Comparison of ENCODE assay signal across 28 cellular contexts in genomic region chr20:11083841-11084240, GRCh38.
"Had no signal": no experiment of that assay in that cellular context is flagged by ENCODE, and none has a peak within 500 bp of the region (broad histone marks: within the 10 kb centered on the region; RNA-seq: fewer than 3 reads in every experiment).

No MANE protein-coding gene starts in this region.

- H3K36me3 ChIP-seq: gastroesophageal sphincter, left ventricle myocardium inferior, neutrophil, prostate gland, sigmoid colon, stomach, thyroid gland, upper lobe of left lung had no signal

- H3K27me3 ChIP-seq: gastroesophageal sphincter, neutrophil, sigmoid colon, stomach, thyroid gland, upper lobe of left lung had no signal

- H3K27ac ChIP-seq: gastroesophageal sphincter, left ventricle myocardium inferior, neutrophil, prostate gland, sigmoid colon, stomach, thyroid gland, upper lobe of left lung had no signal

- H3K9me3 ChIP-seq: gastroesophageal sphincter, left ventricle myocardium inferior, neutrophil, prostate gland, sigmoid colon, stomach, thyroid gland, upper lobe of left lung had no signal

- H3K36me3 Mint-ChIP-seq: activated naive CD8-positive, alpha-beta T cell; stimulated activated effector memory CD8-positive, alpha-beta T cell treated with anti-CD3 and anti-CD28 coated beads, Interleukin-12 subunit alpha, Interleukin-12 subunit beta, amount 100 ng/mL, for 72 hours had no signal

- ATAC-seq: gastroesophageal sphincter; stimulated activated effector memory CD8-positive, alpha-beta T cell treated with anti-CD3 and anti-CD28 coated beads, Interleukin-12 subunit alpha, Interleukin-12 subunit beta, amount 100 ng/mL, for 72 hours had no signal

- DNase-seq: activated CD4-positive, alpha-beta T cell treated with anti-CD3 and anti-CD28 coated beads for 4 hours; activated CD4-positive, alpha-beta T cell treated with anti-CD3 and anti-CD28 coated beads, Interleukin-2, amount 50 U/mL, for 4 hours; activated CD4-positive, CD25-positive, alpha-beta regulatory T cell; activated CD8-positive, alpha-beta memory T cell treated with anti-CD3 and anti-CD28 coated beads for 24 hours; activated effector memory CD4-positive, alpha-beta T cell treated with Interleukin-2 at 50 U/mL for 16 hours; activated naive CD4-positive, alpha-beta T cell treated with Interleukin-2 at 50 U/mL for 16 hours; anterior cingulate cortex; dermis blood vessel endothelial cell; effector CD4-positive, alpha-beta T cell; head of caudate nucleus; hypothalamus; immature natural killer cell; left ventricle myocardium inferior; sigmoid colon; small intestine; stimulated activated CD4-positive, alpha-beta T cell treated with anti-CD3 and anti-CD28 coated beads, Interleukin-4, amount 100 ng/mL, for 24 hours; stomach; T-helper 1 cell; thyroid gland; upper lobe of left lung had no signal

- H3K4me1 Mint-ChIP-seq: immature natural killer cell; stimulated activated effector memory CD8-positive, alpha-beta T cell treated with anti-CD3 and anti-CD28 coated beads, Interleukin-12 subunit alpha, Interleukin-12 subunit beta, amount 100 ng/mL, for 72 hours had no signal

- H3K27ac Mint-ChIP-seq: activated naive CD8-positive, alpha-beta T cell; immature natural killer cell; nephron; stimulated activated effector memory CD8-positive, alpha-beta T cell treated with anti-CD3 and anti-CD28 coated beads, Interleukin-12 subunit alpha, Interleukin-12 subunit beta, amount 100 ng/mL, for 72 hours; T-helper 2 cell treated with Interferon-gamma antibody and Interleukin-4, amounts not matched to agents 5 μg/mL and 100 μg/mL, for 36 hours had no signal

- H3K4me1 ChIP-seq: gastroesophageal sphincter, prostate gland, sigmoid colon, stomach, thyroid gland, upper lobe of left lung had no signal

- H3K4me3 Mint-ChIP-seq: activated naive CD8-positive, alpha-beta T cell; immature natural killer cell; nephron; stimulated activated effector memory CD8-positive, alpha-beta T cell treated with anti-CD3 and anti-CD28 coated beads, Interleukin-12 subunit alpha, Interleukin-12 subunit beta, amount 100 ng/mL, for 72 hours; T-helper 2 cell treated with Interferon-gamma antibody and Interleukin-4, amounts not matched to agents 5 μg/mL and 100 μg/mL, for 36 hours had no signal

- H3K9me3 Mint-ChIP-seq: T-helper 2 cell treated with Interferon-gamma antibody and Interleukin-4, amounts not matched to agents 5 μg/mL and 100 μg/mL, for 36 hours had no signal

- H3K4me3 ChIP-seq: gastroesophageal sphincter, left ventricle myocardium inferior, lung, prostate gland, sigmoid colon, stomach, thyroid gland, upper lobe of left lung had no signal
